10 cellular contexts compared by ENCODE assay signal in genomic region chr14:105484997-105485393, GRCh38. TPM values are rescaled to one million over a fixed set of nuclear protein-coding genes. Genes with fewer than 3 reads are reported as not detected.
DNase-seq lines count a peak whose midpoint lies in the region; ATAC-seq and TF ChIP-seq lines count a peak whose summit lies in the region.
"Had no signal": no experiment of that assay in that cellular context is flagged by ENCODE, and none has a peak within 500 bp of the region (broad histone marks: within the 10 kb centered on the region; RNA-seq: fewer than 3 reads in every experiment).

No MANE protein-coding gene starts in this region.

- H3K36me3 ChIP-seq in breast epithelium (no peaks in the 10 kb centered on the region), mammary epithelial cell (ENCODE audit: insufficient read depth, low read length) (no peaks in the 10 kb centered on the region), upper lobe of left lung (peaks cover 0 to 2% (median 0%) of the 10 kb centered on the region in 4 donors)

- POLR2A ChIA-PET in activated B cell treated with CpG ODN at 0.5 μM for 24 hours (lab: Charles Lee) = no interaction called here

- 94% methylated on average over 10 of the region's 16 CpGs for whole genome bisulfite sequencing in mammary epithelial cell (ENCODE audit: low coverage, missing lambda C conversion rate)
- 74 to 90% methylated on average over 9 to 16 of the region's 16 CpGs for WGBS in upper lobe of left lung, 2 donors

- H3K27ac ChIP-seq in breast epithelium = peak overlapping the region; percentile 99 to 100
- H3K27ac ChIP-seq in mammary epithelial cell (ENCODE audit: insufficient read depth, low read depth, low read length) = no peak overlapping the region
- peak overlapping the region; percentile 88 to 98 (median 92) for H3K27ac ChIP-seq in upper lobe of left lung

- DNase-seq in breast epithelium (ENCODE audit: low spot score in 2 of 2) = no peak
- no peak for DNase-seq in mammary epithelial cell
- no peak for DNase-seq in activated B cell treated with CpG ODN at 0.5 μM for 24 hours
- DNase-seq in memory B cell (ENCODE audit: low spot score in 2 of 2) = no peak
- peak in 1 of 2 donors; percentile 71 for DNase-seq in upper lobe of left lung
- no peak for DNase-seq in GM13976 (ENCODE audit: low spot score)
- DNase-seq in NCI-H187 (lab: John Stamatoyannopoulos, UW) = no peak
- DNase-seq: kidney had no signal

- no peaks in the 10 kb centered on the region for H4K20me1 ChIP-seq in mammary epithelial cell (ENCODE audit: insufficient read depth, low read length)

- TF ChIP-seq EP300 in upper lobe of left lung (IDR thresholded peaks at IDR 0.05) = no peak

- CTCF ChIA-PET in mammary epithelial cell (lab: Charles Lee; ENCODE audit: low non-redundant PET) = no interaction called here
- CTCF ChIA-PET in activated B cell treated with CpG ODN at 0.5 μM for 24 hours (lab: Charles Lee) = no interaction called here

- no TSS peak for BruUV-seq in mammary epithelial cell (replicated peaks; lab: Mats Ljungman, UMichigan)

- no peak overlapping the region for H3K4me3 Mint-ChIP-seq in activated B cell treated with CpG ODN at 0.5 μM for 24 hours
- no peak overlapping the region for H3K4me3 Mint-ChIP-seq in memory B cell

- dilution Hi-C loops in mammary epithelial cell (cut with HindIII; ENCODE audit: low sequenced_read_pairs) = no loop called here

- H3K36me3 Mint-ChIP-seq in activated B cell treated with CpG ODN at 0.5 μM for 24 hours (ENCODE audit: low read depth) (no peaks in the 10 kb centered on the region), memory B cell (peaks cover 1% of the 10 kb centered on the region)

- in situ Hi-C loops in mammary epithelial cell (cut with MboI; ENCODE audit: low sequenced_read_pairs in 2 of 2) = no loop called here
- in situ Hi-C loops in GM13976 (cut with MboI; ENCODE audit: low sequenced_read_pairs, unreplicated experiment) = loop anchor here (10.0 kb wide), 1 partner anchor 110 kb away; no protein-coding TSS in a partner anchor

- TF ChIP-seq POLR2A in breast epithelium (IDR thresholded peaks at IDR 0.05) (no peak), upper lobe of left lung (IDR thresholded peaks at IDR 0.05) (no peak)

- no peak overlapping the region for H3K4me2 ChIP-seq in mammary epithelial cell (ENCODE audit: insufficient read depth, low read depth, low read length)

- H3K27ac Mint-ChIP-seq in activated B cell treated with CpG ODN at 0.5 μM for 24 hours (peak overlapping the region; percentile 81), memory B cell (peak overlapping the region; percentile 99)

- H3K27me3 Mint-ChIP-seq in activated B cell treated with CpG ODN at 0.5 μM for 24 hours (no peaks in the 10 kb centered on the region), memory B cell (no peaks in the 10 kb centered on the region)

- no peaks in the 10 kb centered on the region for H3K9me3 Mint-ChIP-seq in activated B cell treated with CpG ODN at 0.5 μM for 24 hours
- H3K9me3 Mint-ChIP-seq in memory B cell = no peaks in the 10 kb centered on the region

- H3K4me3 ChIP-seq in breast epithelium = no peak overlapping the region
- H3K4me3 ChIP-seq in mammary epithelial cell (replicated peaks in 1 of 3; ENCODE audit: insufficient read depth in 1 of 3, low read depth in 2 of 3, low read length in 3 of 3) = no peak overlapping the region
- H3K4me3 ChIP-seq in upper lobe of left lung = no peak overlapping the region

- H3K4me1 Mint-ChIP-seq in activated B cell treated with CpG ODN at 0.5 μM for 24 hours (peaks cover 76% of the 10 kb centered on the region), memory B cell (peaks cover 48% of the 10 kb centered on the region)

- no peaks in the 10 kb centered on the region for H3K9me3 ChIP-seq in breast epithelium
- H3K9me3 ChIP-seq in mammary epithelial cell (replicated peaks; ENCODE audit: insufficient read depth, low read length) = no peaks in the 10 kb centered on the region
- no peaks in the 10 kb centered on the region for H3K9me3 ChIP-seq in upper lobe of left lung

- peaks cover 42 to 46% of the 10 kb centered on the region in 2 donors for H3K4me1 ChIP-seq in breast epithelium
- peaks cover 52% of the 10 kb centered on the region for H3K4me1 ChIP-seq in mammary epithelial cell (ENCODE audit: insufficient read depth, low read length)
- peaks cover 95 to 100% (median 97%) of the 10 kb centered on the region in 4 donors for H3K4me1 ChIP-seq in upper lobe of left lung

- H3K79me2 ChIP-seq in mammary epithelial cell (ENCODE audit: insufficient read depth, low read length) = no peaks in the 10 kb centered on the region

- intact Hi-C loops in breast epithelium (cut with DNase I; ENCODE audit: low total_unique reads) (no loop called here), mammary epithelial cell (cut with micrococcal nuclease) (loop anchor here (5.0 kb wide), 1 partner anchor 463 kb away; the partner anchor contains the start of gene CDCA4), activated B cell treated with CpG ODN at 0.5 μM for 24 hours (cut with micrococcal nuclease) (no loop called here)

- ATAC-seq in activated B cell treated with CpG ODN at 0.5 μM for 24 hours (ENCODE audit: low read depth) (no peak), memory B cell (ENCODE audit: low read depth) (no peak), upper lobe of left lung (ENCODE audit: low FRiP score in 2 of 2) (no peak), HG03457 (IDR thresholded peaks at IDR 0.05; ENCODE audit: unreplicated experiment) (no peak)

- no peak overlapping the region for H3K9ac ChIP-seq in mammary epithelial cell (ENCODE audit: insufficient read depth, low read length)

- H3K27me3 ChIP-seq in breast epithelium = no peaks in the 10 kb centered on the region
- H3K27me3 ChIP-seq in mammary epithelial cell (ENCODE audit: insufficient read depth, low read length) = no peaks in the 10 kb centered on the region
- H3K27me3 ChIP-seq in upper lobe of left lung = peaks cover 0 to 3% (median 0%) of the 10 kb centered on the region in 4 donors

- H2AFZ ChIP-seq in mammary epithelial cell (ENCODE audit: low read depth, low read length) = no peak overlapping the region

- TF ChIP-seq CTCF in breast epithelium (IDR thresholded peaks at IDR 0.05) (no peak), mammary epithelial cell (conservative IDR thresholded peaks at IDR 0.05 in 1 of 2, IDR thresholded peaks at IDR 0.05 in 1 of 2; ENCODE audit: extremely low read depth in 1 of 2, insufficient read depth in 1 of 2, low read depth in 1 of 2, low read length in 2 of 2) (no peak), activated B cell treated with CpG ODN at 0.5 μM for 24 hours (IDR thresholded peaks at IDR 0.05) (no peak), upper lobe of left lung (IDR thresholded peaks at IDR 0.05) (no peak), GM13976 (IDR thresholded peaks at IDR 0.05; ENCODE audit: borderline replicate concordance, control extremely low read depth, extremely low read depth, insufficient read depth, missing control alignments) (no peak)

RNA-seq across cellular contexts. Expression of gene CRIP1, which starts 1.7 kb away (rescaled TPM):
- total RNA-seq in breast epithelium = 10 to 100 TPM; 24.1 to 32.8 (median 32.8) TPM
- total RNA-seq in mammary epithelial cell = under 1 TPM; 0.50 to 0.59 TPM
- polyA plus RNA-seq in mammary epithelial cell = 0.37 TPM
- not detected for polyA minus RNA-seq in mammary epithelial cell
- total RNA-seq in activated B cell treated with CpG ODN at 0.5 μM for 24 hours = 112 and 129 TPM in 2 replicates
- total RNA-seq in upper lobe of left lung = 100 to 1,000 TPM in 4 of 6 donors, 10 to 100 TPM in 2; 26.2 to 425 (median 200) TPM
- total RNA-seq: bronchial epithelial cell had no signal

RNA-seq across cellular contexts. Expression of gene TEDC1, which starts 6.1 kb away (rescaled TPM):
- total RNA-seq in breast epithelium (1 to 10 TPM; 4.9 to 7.8 (median 6.7) TPM), mammary epithelial cell (10 to 100 TPM in 1 of 2 donors, 1 to 10 TPM in 1; 3.5 to 21.3 TPM), activated B cell treated with CpG ODN at 0.5 μM for 24 hours (16.7 and 18.1 TPM in 2 replicates), upper lobe of left lung (10 to 100 TPM; 13.8 to 38.5 (median 17.4) TPM)
- polyA plus RNA-seq in mammary epithelial cell = 12.6 TPM
- 2.1 TPM for polyA minus RNA-seq in mammary epithelial cell

RNA-seq across cellular contexts. Expression of gene CRIP2, which starts 10.4 kb away (rescaled TPM):
- total RNA-seq in breast epithelium (100 to 1,000 TPM in 1 of 3 donors, 10 to 100 TPM in 2; 46.2 to 146 (median 92.1) TPM), mammary epithelial cell (100 to 1,000 TPM in 1 of 2 donors, 10 to 100 TPM in 1; 97.7 to 103 TPM), activated B cell treated with CpG ODN at 0.5 μM for 24 hours (2.9 and 3.0 TPM in 2 replicates), upper lobe of left lung (100 to 1,000 TPM in 5 of 6 donors, 10 to 100 TPM in 1; 55.5 to 422 (median 190) TPM)
- polyA plus RNA-seq in mammary epithelial cell = 120 TPM
- polyA minus RNA-seq in mammary epithelial cell = 52.5 TPM

RNA-seq across cellular contexts. Expression of gene TMEM121, which starts 41.4 kb away (rescaled TPM):
- total RNA-seq in breast epithelium (1 to 10 TPM; 2.4 to 9.2 (median 9.2) TPM), mammary epithelial cell (1 to 10 TPM; 2.2 to 6.0 TPM), activated B cell treated with CpG ODN at 0.5 μM for 24 hours (0.95 and 1.6 TPM in 2 replicates), upper lobe of left lung (1 to 10 TPM in 4 of 6 donors, under 1 TPM in 1, not detected in 1; 0.69 to 4.6 (median 3.8) TPM)
- 1.9 TPM for polyA plus RNA-seq in mammary epithelial cell
- polyA minus RNA-seq in mammary epithelial cell = not detected

Comparison
In these comparisons a context has a peak if more than half of its experiments do, and no peak if none do; other contexts are left out.
1. RNA of gene CRIP1, which starts 1.7 kb away (total RNA-seq): 26.2 to 425 TPM in upper lobe of left lung, 112 to 129 TPM in activated B cell treated with CpG ODN at 0.5 μM for 24 hours and 24.1 to 32.8 TPM in breast epithelium; 0.50 to 0.59 TPM in mammary epithelial cell; every median in the first group is over 10 times any median in the second.
2. RNA of gene CRIP2, which starts 10.4 kb away (total RNA-seq): 55.5 to 422 TPM in upper lobe of left lung, 97.7 to 103 TPM in mammary epithelial cell and 46.2 to 146 TPM in breast epithelium; 2.9 to 3.0 TPM in activated B cell treated with CpG ODN at 0.5 μM for 24 hours; every median in the first group is over 10 times any median in the second.